Comparison of ENCODE assay signal across 18 cellular contexts in genomic region chr5:154541553-154541952, GRCh38.
DNase-seq lines count a peak whose midpoint lies in the region; ATAC-seq and TF ChIP-seq lines count a peak whose summit lies in the region.
"Had no signal": no experiment of that assay in that cellular context is flagged by ENCODE, and none has a peak within 500 bp of the region (broad histone marks: within the 10 kb centered on the region; RNA-seq: fewer than 3 reads in every experiment).

No MANE protein-coding gene starts in this region.

- H3K27ac ChIP-seq in right lobe of liver (no peak overlapping the region), aorta (ENCODE audit: low read depth in 1 of 2, low read length in 2 of 2) (no peak overlapping the region)

- 39% methylated on average over 9 of the region's 11 CpGs for WGBS in right lobe of liver (ENCODE audit: insufficient coverage, low coverage, low lambda C conversion rate, missing lambda C conversion rate)
- 28 to 39% methylated on average over 11 of the region's 11 CpGs for WGBS in aorta, 2 donors

- ATAC-seq in SK-N-SH treated with all-trans-retinoic acid at 6 μM for 48 hours (peak; percentile 63), right lobe of liver (peak in 2 of 4 donors; percentile 11 to 22), GM19328 (IDR thresholded peaks at IDR 0.05; ENCODE audit: unreplicated experiment) (no peak), aorta (ENCODE audit: low FRiP score) (no peak), left colon (no peak)

- H3K36me3 ChIP-seq in BE2C (no peaks in the 10 kb centered on the region), H7 (replicated peaks; ENCODE audit: control insufficient read depth, insufficient read depth, low read length) (no peaks in the 10 kb centered on the region), right lobe of liver (no peaks in the 10 kb centered on the region), aorta (ENCODE audit: control insufficient read depth in 1 of 2, insufficient read depth in 2 of 2, low read length in 1 of 2) (no peaks in the 10 kb centered on the region)

- TF ChIP-seq CTCF in BE2C (IDR thresholded peaks at IDR 0.05; ENCODE audit: low read depth, low read length) (peak; percentile 13; the same call in 1 of the 2 replicates), right lobe of liver (IDR thresholded peaks at IDR 0.05) (peak in 3 of 4 donors; percentile 13 to 37 (median 14))

- TF ChIP-seq POLR2A in right lobe of liver (IDR thresholded peaks at IDR 0.05), result no peak

- H3K4me1 ChIP-seq in BE2C (peaks cover 3% of the 10 kb centered on the region; the same call in 1 of the 2 replicates), right lobe of liver (no peaks in the 10 kb centered on the region), aorta (ENCODE audit: control insufficient read depth in 1 of 2, insufficient read depth in 2 of 2, low read length in 2 of 2) (no peaks in the 10 kb centered on the region)

- H3K9me3 ChIP-seq in BE2C (no peaks in the 10 kb centered on the region), right lobe of liver (no peaks in the 10 kb centered on the region), aorta (ENCODE audit: control insufficient read depth, low read length) (no peaks in the 10 kb centered on the region)

- H3K27me3 ChIP-seq in BE2C (no peaks in the 10 kb centered on the region), H7 (ENCODE audit: control insufficient read depth, insufficient read depth, low read length) (peaks cover 6% of the 10 kb centered on the region; the same call in 1 of the 2 replicates), right lobe of liver (no peaks in the 10 kb centered on the region), aorta (ENCODE audit: control insufficient read depth in 1 of 2, insufficient read depth in 2 of 2, low read length in 1 of 2) (no peaks in the 10 kb centered on the region)

- H3K4me3 ChIP-seq in BE2C (ENCODE audit: low read depth, low read length) (no peak overlapping the region), H7 (ENCODE audit: insufficient read depth, low read depth, low read length) (no peak overlapping the region), right lobe of liver (no peak overlapping the region), aorta (ENCODE audit: low read length in 2 of 2) (no peak overlapping the region)

- intact Hi-C loops in right lobe of liver (cut with DNase I), result no loop called here
- intact Hi-C loops in aorta (cut with DNase I), result no loop called here
- intact Hi-C loops in left colon (cut with DNase I, micrococcal nuclease), result no loop called here

- no peak for DNase-seq in BE2C
- peak; percentile 50 for DNase-seq in H7
- DNase-seq in right lobe of liver, result peak in 1 of 3 donors; percentile 25
- no peak for DNase-seq in NCI-H345 treated with DMSO at 0.1 percent for 48 hours (lab: John Stamatoyannopoulos, UW; ENCODE audit: unreplicated experiment)
- DNase-seq in aorta, result no peak
- DNase-seq in left colon, result no peak
- DNase-seq: activated CD4-positive, alpha-beta T cell treated with anti-CD3 and anti-CD28 coated beads, Interleukin-2, amount 10 ng/mL, durations not matched to agents 7 days and 5 days; C1 segment of cervical spinal cord; effector CD4-positive, alpha-beta T cell; EL; foreskin melanocyte; KBM-7; NCI-H1436 treated with DMSO at 0.1 percent for 48 hours; NCI-H524; posterior cingulate gyrus; RPMI8226 had no signal

TF ChIP-seq in SK-N-SH treated with all-trans-retinoic acid at 6 μM for 48 hours, 23 proteins besides CTCF, POLR2A, EP300 and RAD21:
- TF ChIP-seq CREB5 (CRISPR knock-in tag; IDR thresholded peaks at IDR 0.05; ENCODE audit: low read depth), result no peak
TF ChIP-seq in SK-N-SH treated with all-trans-retinoic acid at 6 μM for 48 hours: peak in this region for 0.
